Comparison of ENCODE assay signal across 11 cellular contexts in genomic region chr11:31808721-31809542, GRCh38. TPM values are rescaled to one million over a fixed set of nuclear protein-coding genes. Genes with fewer than 3 reads are reported as not detected.
DNase-seq lines count a peak whose midpoint lies in the region; ATAC-seq, FAIRE-seq and TF ChIP-seq lines count a peak whose summit lies in the region.
"Had no signal": no experiment of that assay in that cellular context is flagged by ENCODE, and none has a peak within 500 bp of the region (broad histone marks: within the 10 kb centered on the region; RNA-seq: fewer than 3 reads in every experiment).

No MANE protein-coding gene starts in this region.

- no peak for TF ChIP-seq POLR2A in HCT116 (IDR thresholded peaks at IDR 0.05; ENCODE audit: borderline replicate concordance, extremely low read depth, insufficient read depth, insufficient read length)
- no peak for TF ChIP-seq POLR2A in GM12878 (IDR thresholded peaks at IDR 0.05; ENCODE audit: low read depth, low read length)
- TF ChIP-seq POLR2A in tibial nerve (IDR thresholded peaks at IDR 0.05), result no peak
- TF ChIP-seq POLR2A in transverse colon (IDR thresholded peaks at IDR 0.05), result no peak

- BruUV-seq in Caco-2 (replicated peaks; lab: Mats Ljungman, UMichigan) (no TSS peak), HCT116 (replicated peaks; lab: Mats Ljungman, UMichigan) (TSS peak; percentile 58), GM12878 (replicated peaks; lab: Mats Ljungman, UMichigan) (no TSS peak)

- TF ChIP-seq EP300 in GM12878 (IDR thresholded peaks at IDR 0.05; ENCODE audit: borderline replicate concordance in 1 of 2, control insufficient read depth in 1 of 2, low read depth in 2 of 2, low read length in 2 of 2), result no peak
- TF ChIP-seq EP300 in tibial nerve (IDR thresholded peaks at IDR 0.05), result no peak
- no peak for TF ChIP-seq EP300 in transverse colon (IDR thresholded peaks at IDR 0.05; ENCODE audit: low read depth)

- H3K9me3 ChIP-seq in Caco-2, result no peaks in the 10 kb centered on the region
- H3K9me3 ChIP-seq in HCT116 (ENCODE audit: control insufficient read depth in 1 of 2, insufficient read depth in 1 of 2, low read depth in 1 of 2, low read length in 2 of 2), result no peaks in the 10 kb centered on the region
- H3K9me3 ChIP-seq in GM12878 (replicated peaks; ENCODE audit: control insufficient read depth, insufficient read depth, low read length), result no peaks in the 10 kb centered on the region; the same call in 2 of the 3 replicates
- H3K9me3 ChIP-seq in naive thymus-derived CD4-positive, alpha-beta T cell (ENCODE audit: control insufficient read depth in 2 of 3, low read length in 3 of 3), result no peaks in the 10 kb centered on the region
- no peaks in the 10 kb centered on the region for H3K9me3 ChIP-seq in tibial nerve
- no peaks in the 10 kb centered on the region for H3K9me3 ChIP-seq in transverse colon

- DNase-seq in Caco-2 (no peak), HCT116 (ENCODE audit: low read depth, low spot score) (no peak), GM12878 (ENCODE audit: low read depth, low spot score) (no peak), tibial nerve (ENCODE audit: low spot score in 2 of 2) (no peak), mesenteric fat pad (ENCODE audit: low spot score) (no peak), transverse colon (no peak)
- DNase-seq in naive thymus-derived CD4-positive, alpha-beta T cell, result no peak
- DNase-seq: GDM1, NCI-H510A treated with DMSO at 0.1 percent for 48 hours had no signal

- intact Hi-C loops in Caco-2 (cut with micrococcal nuclease; ENCODE audit: unreplicated experiment) (no loop called here), HCT116 (cut with micrococcal nuclease) (loop anchor here (1.0 kb wide), 1 partner anchor 49 kb away; no protein-coding TSS in a partner anchor), GM12878 (cut with micrococcal nuclease; ENCODE audit: unreplicated experiment) (loop anchor here (10.0 kb wide), 1 partner anchor 164 kb away; no protein-coding TSS in a partner anchor), transverse colon (cut with DNase I; ENCODE audit: low total_unique reads) (no loop called here)
- intact Hi-C loops in naive thymus-derived CD4-positive, alpha-beta T cell (cut with micrococcal nuclease), result no loop called here

- H3K36me3 ChIP-seq in Caco-2 (ENCODE audit: control insufficient read depth, insufficient read depth, low read length) (no peaks in the 10 kb centered on the region; the same call in 1 of the 2 replicates), HCT116 (ENCODE audit: control insufficient read depth in 1 of 2, insufficient read depth in 2 of 2, low read length in 2 of 2) (no peaks in the 10 kb centered on the region), GM12878 (ENCODE audit: control insufficient read depth in 2 of 2, insufficient read depth in 2 of 2, low read length in 1 of 2) (no peaks in the 10 kb centered on the region), tibial nerve (no peaks in the 10 kb centered on the region), transverse colon (no peaks in the 10 kb centered on the region)
- no peaks in the 10 kb centered on the region for H3K36me3 ChIP-seq in naive thymus-derived CD4-positive, alpha-beta T cell (ENCODE audit: control insufficient read depth in 2 of 3, insufficient read depth in 3 of 3, low read length in 3 of 3)

- SMC1A ChIA-PET in GM12878 (lab: Charles Lee; ENCODE audit: uncharacterized antibody, unreplicated experiment), result interaction anchor here (0.9 kb wide), 1 partner anchor 13 kb away, joined by 3 read pairs; no protein-coding TSS in a partner anchor

- in situ Hi-C loops in GM12878 (cut with MboI) (no loop called here), transverse colon (cut with MboI; ENCODE audit: low pct_ligation_motif_present in 1 of 4, low pct_unique_long_range_greater_than_20kb in 1 of 4, low sequenced_read_pairs in 3 of 4) (no loop called here)

- RAD21 ChIA-PET in HCT116 (lab: Charles Lee; ENCODE audit: low non-redundant PET in 1 of 2, low total read pairs in 2 of 2, uncharacterized antibody in 2 of 2, unreplicated experiment in 2 of 2), result no interaction called here
- RAD21 ChIA-PET in GM12878 (lab: Charles Lee; ENCODE audit: unreplicated experiment), result no interaction called here

- no peak for TF ChIP-seq CTCF in Caco-2 (IDR thresholded peaks at IDR 0.05; ENCODE audit: insufficient read depth in 1 of 2, low read depth in 1 of 2, low read length in 1 of 2, severe bottlenecking in 1 of 2, unreplicated experiment in 1 of 2)
- no peak for TF ChIP-seq CTCF in HCT116 (IDR thresholded peaks at IDR 0.05 in 2 of 3, conservative IDR thresholded peaks at IDR 0.05 in 1 of 3; ENCODE audit: borderline replicate concordance in 1 of 3, insufficient read depth in 1 of 3, low read depth in 2 of 3, low read length in 2 of 3)
- TF ChIP-seq CTCF in GM12878 (IDR thresholded peaks at IDR 0.05 in 2 of 3, conservative IDR thresholded peaks at IDR 0.05 in 1 of 3; ENCODE audit: control insufficient read depth in 2 of 3, extremely low read depth in 1 of 3, insufficient read depth in 1 of 3, low read depth in 3 of 3, low read length in 3 of 3), result no peak
- no peak for TF ChIP-seq CTCF in tibial nerve (IDR thresholded peaks at IDR 0.05)
- no peak for TF ChIP-seq CTCF in transverse colon (IDR thresholded peaks at IDR 0.05)

- peak overlapping the region; percentile 88 for H3K4me3 Mint-ChIP-seq in Caco-2 (ENCODE audit: unreplicated experiment)
- peak overlapping the region; percentile 57 to 87 (median 76) for H3K4me3 Mint-ChIP-seq in naive thymus-derived CD4-positive, alpha-beta T cell

- ATAC-seq in HCT116, result no peak
- ATAC-seq in GM12878, result no peak
- ATAC-seq in naive thymus-derived CD4-positive, alpha-beta T cell, result no peak
- ATAC-seq in HG03457 (IDR thresholded peaks at IDR 0.05; ENCODE audit: unreplicated experiment), result no peak

- H3K27ac ChIP-seq in HCT116 (ENCODE audit: low read depth, low read length), result no peak overlapping the region
- H3K27ac ChIP-seq in GM12878 (ENCODE audit: control insufficient read depth, insufficient read depth), result no peak overlapping the region
- H3K27ac ChIP-seq in naive thymus-derived CD4-positive, alpha-beta T cell (ENCODE audit: low read depth, low read length), result no peak overlapping the region
- no peak overlapping the region for H3K27ac ChIP-seq in tibial nerve
- H3K27ac ChIP-seq in transverse colon, result no peak overlapping the region

- H3K27me3 Mint-ChIP-seq in Caco-2 (ENCODE audit: insufficient read depth, unreplicated experiment), result peaks cover 47% of the 10 kb centered on the region
- peaks cover 68 to 85% (median 72%) of the 10 kb centered on the region in 5 donors for H3K27me3 Mint-ChIP-seq in naive thymus-derived CD4-positive, alpha-beta T cell

- no peaks in the 10 kb centered on the region for H3K9me3 Mint-ChIP-seq in Caco-2 (ENCODE audit: unreplicated experiment)
- peaks cover 0 to 36% (median 6%) of the 10 kb centered on the region in 11 donors for H3K9me3 Mint-ChIP-seq in naive thymus-derived CD4-positive, alpha-beta T cell

- TF ChIP-seq RAD21 in HCT116 (IDR thresholded peaks at IDR 0.05; ENCODE audit: low read depth) (no peak), GM12878 (IDR thresholded peaks at IDR 0.05; ENCODE audit: insufficient read depth, low read depth, low read length) (no peak)

- H3K4me1 Mint-ChIP-seq in Caco-2 (ENCODE audit: low read depth, unreplicated experiment), result peaks cover 21% of the 10 kb centered on the region
- H3K4me1 Mint-ChIP-seq in naive thymus-derived CD4-positive, alpha-beta T cell, result peaks cover 28 to 64% (median 51%) of the 10 kb centered on the region in 7 donors

- 37% methylated on average over 21 of the region's 21 CpGs for WGBS in GM12878 (ENCODE audit: insufficient coverage, insufficient replicate concordance, low lambda C conversion rate, missing lambda C conversion rate)
- WGBS in tibial nerve, 2 donors, result 12% methylated on average over 21 of the region's 21 CpGs
- 5 to 15% methylated on average over 14 to 21 of the region's 21 CpGs for WGBS in transverse colon (ENCODE audit: low coverage in 1 of 2), 2 donors

- peaks cover 16% of the 10 kb centered on the region for H3K36me3 Mint-ChIP-seq in Caco-2 (ENCODE audit: insufficient read depth, unreplicated experiment)
- H3K36me3 Mint-ChIP-seq in naive thymus-derived CD4-positive, alpha-beta T cell, result peaks cover 0 to 27% (median 10%) of the 10 kb centered on the region in 5 donors

- H3K79me2 ChIP-seq in HCT116 (ENCODE audit: insufficient read depth, low read length), result no peaks in the 10 kb centered on the region
- no peaks in the 10 kb centered on the region for H3K79me2 ChIP-seq in GM12878 (ENCODE audit: control insufficient read depth, insufficient read depth, low read length)

- H3K4me1 ChIP-seq in Caco-2, result peaks cover 27% of the 10 kb centered on the region
- peaks cover 0 to 16% of the 10 kb centered on the region in 2 experiments; a peak in 2 of 4 replicates for H3K4me1 ChIP-seq in HCT116 (ENCODE audit: control insufficient read depth in 1 of 2, insufficient read depth in 2 of 2, low read length in 2 of 2)
- peaks cover 15% of the 10 kb centered on the region; the same call in 1 of the 2 replicates for H3K4me1 ChIP-seq in GM12878 (ENCODE audit: control insufficient read depth, insufficient read depth, low read length)
- H3K4me1 ChIP-seq in naive thymus-derived CD4-positive, alpha-beta T cell (ENCODE audit: control insufficient read depth in 2 of 2, insufficient read depth in 2 of 2, low read length in 2 of 2), result peaks cover 16 to 40% of the 10 kb centered on the region in 2 donors
- peaks cover 0 to 74% (median 51%) of the 10 kb centered on the region in 4 donors for H3K4me1 ChIP-seq in tibial nerve
- peaks cover 17 to 70% (median 59%) of the 10 kb centered on the region in 4 donors for H3K4me1 ChIP-seq in transverse colon

- H3K27ac Mint-ChIP-seq in Caco-2 (ENCODE audit: unreplicated experiment), result no peak overlapping the region
- H3K27ac Mint-ChIP-seq in naive thymus-derived CD4-positive, alpha-beta T cell, result peak overlapping the region in 3 of 9 donors; percentile 11 to 82 (median 56)

- FAIRE-seq in GM12878 (lab: Jason Lieb, UNC), result no peak

- CTCF ChIA-PET in Caco-2 (lab: Charles Lee), result no interaction called here
- CTCF ChIA-PET in HCT116 (lab: Charles Lee), result no interaction called here
- CTCF ChIA-PET in GM12878 (lab: Yijun Ruan, JAX), result interaction anchor here (0.7 to 2.5 kb wide), 2 partner anchors 22 to 168 kb away, joined by 3 to 5 read pairs; no protein-coding TSS in a partner anchor
- CTCF ChIA-PET in naive thymus-derived CD4-positive, alpha-beta T cell (lab: Charles Lee), result no interaction called here

- H3K27me3 ChIP-seq in Caco-2 (replicated peaks; ENCODE audit: control insufficient read depth, insufficient read depth, low read length) (peaks cover 17% of the 10 kb centered on the region), HCT116 (ENCODE audit: insufficient read depth, low read length) (no peaks in the 10 kb centered on the region), GM12878 (replicated peaks in 1 of 2; ENCODE audit: control insufficient read depth in 2 of 2, insufficient read depth in 2 of 2, low read length in 1 of 2) (peaks cover 35 to 65% of the 10 kb centered on the region in 2 experiments), tibial nerve (peaks cover 17 to 100% of the 10 kb centered on the region in 2 donors), transverse colon (peaks cover 100% of the 10 kb centered on the region)
- H3K27me3 ChIP-seq in naive thymus-derived CD4-positive, alpha-beta T cell (ENCODE audit: control insufficient read depth in 2 of 2, insufficient read depth in 2 of 2, low read length in 2 of 2), result peaks cover 13 to 72% of the 10 kb centered on the region in 2 donors

- H3K4me3 ChIP-seq in Caco-2 (ENCODE audit: low read depth, low read length) (no peak overlapping the region), HCT116 (replicated peaks in 1 of 2; ENCODE audit: low read depth in 1 of 2, low read length in 2 of 2) (no peak overlapping the region; a peak in 1 of 4 replicates), GM12878 (no peak overlapping the region), tibial nerve (no peak overlapping the region), transverse colon (no peak overlapping the region)
- no peak overlapping the region for H3K4me3 ChIP-seq in naive thymus-derived CD4-positive, alpha-beta T cell (ENCODE audit: low read length)

- no peaks in the 10 kb centered on the region for H3K9me2 ChIP-seq in HCT116 (ENCODE audit: insufficient read depth)

- peak overlapping the region; percentile 87 for H3K4me2 ChIP-seq in HCT116 (ENCODE audit: low read length)
- H3K4me2 ChIP-seq in GM12878 (ENCODE audit: control insufficient read depth, insufficient read depth), result peak overlapping the region; percentile 3; the same call in 1 of the 2 replicates

- POLR2A ChIA-PET in Caco-2 (lab: Charles Lee), result no interaction called here
- POLR2A ChIA-PET in HCT116 (lab: Charles Lee), result no interaction called here
- POLR2A ChIA-PET in GM12878 (lab: Charles Lee), result no interaction called here
- POLR2A ChIA-PET in naive thymus-derived CD4-positive, alpha-beta T cell (lab: Charles Lee), result no interaction called here

- H4K20me1 ChIP-seq in HCT116 (ENCODE audit: insufficient read depth) (no peaks in the 10 kb centered on the region), GM12878 (ENCODE audit: control insufficient read depth, insufficient read depth) (no peaks in the 10 kb centered on the region)

- H2AFZ ChIP-seq in HCT116 (ENCODE audit: low read depth, low read length, poor library complexity, severe bottlenecking) (peak overlapping the region; percentile 74), GM12878 (ENCODE audit: control insufficient read depth, low read depth, low read length) (no peak overlapping the region)

- H3K9ac ChIP-seq in HCT116 (ENCODE audit: low read length) (no peak overlapping the region), GM12878 (ENCODE audit: control insufficient read depth, insufficient read depth, low read length) (no peak overlapping the region)

RNA-seq across cellular contexts. Expression of gene PAX6, which starts 2.2 kb away (rescaled TPM):
- 0.43 and 0.74 TPM in 2 replicates for total RNA-seq in Caco-2 (2022)
- 5.3 TPM for total RNA-seq in HCT116 (2021; ENCODE audit: unreplicated experiment)
- polyA plus RNA-seq in HCT116 (2012), result 2.6 and 2.8 TPM in 2 replicates
- total RNA-seq in GM12878 (2013; cell fraction: nucleolus; rRNA removed), result not detected in 2 replicates
- 0.05 and 0.06 TPM in 2 replicates for total RNA-seq in GM12878 (2014; rRNA removed)
- total RNA-seq in GM12878 (2014; rRNA removed; fragmentation: Illumina TruSeq; extraction: Trizol), result 0.22 and 0.32 TPM in 2 replicates
- total RNA-seq in GM12878 (2021), result 0.26 and 0.53 TPM in 2 replicates
- 0.25 TPM for polyA plus RNA-seq in GM12878 (2011; ENCODE audit: low read depth)
- 0.08 TPM in 1 of 2 replicates, not detected in the other for polyA plus RNA-seq in GM12878 (2011; rRNA removed)
- not detected in 2 replicates for polyA plus RNA-seq in GM12878 (2011; cell fraction: cytosol; rRNA removed)
- not detected in 2 replicates for polyA plus RNA-seq in GM12878 (2011; cell fraction: nucleus; rRNA removed)
- 0.25 and 0.38 TPM in 2 replicates for polyA plus RNA-seq in GM12878 (2012)
- polyA plus RNA-seq in GM12878 (2014; fragmentation: Illumina TruSeq; extraction: Trizol), result 0.15 TPM in 1 of 2 replicates, not detected in the other
- polyA plus RNA-seq in GM12878 (2014; fragmentation: Nextera tagmentation; extraction: Ambion mirVana), result under 1 TPM in 1 of 2 experiments, not detected in 1; 0.10 TPM
- polyA plus RNA-seq in GM12878 (2014; rRNA removed), result 0.09 and 0.62 TPM in 2 replicates
- polyA plus RNA-seq in GM12878 (2016; fragmentation: Nextera tagmentation; extraction: Ambion mirVana), result not detected
- not detected in 2 replicates for polyA minus RNA-seq in GM12878 (2011; rRNA and poly(A)+ RNA removed)
- not detected in 2 replicates for polyA minus RNA-seq in GM12878 (2011; cell fraction: cytosol; rRNA and poly(A)+ RNA removed)
- polyA minus RNA-seq in GM12878 (2011; cell fraction: nucleus; rRNA and poly(A)+ RNA removed), result 0.38 TPM in 1 of 2 replicates, not detected in the other
- total RNA-seq in naive thymus-derived CD4-positive, alpha-beta T cell, result not detected
- not detected for polyA plus RNA-seq in naive thymus-derived CD4-positive, alpha-beta T cell
- total RNA-seq in tibial nerve, result not detected
- total RNA-seq in mesenteric fat pad, result 0.32 TPM
- under 1 TPM in 3 of 4 donors, not detected in 1; 0.40 to 0.79 (median 0.55) TPM for total RNA-seq in transverse colon
- total RNA-seq: T-helper 2 cell treated with Interferon-gamma antibody and Interleukin-4, amounts not matched to agents 100 ng/mL and 5 ng/mL, for 36 hours had no signal

Comparison
In these comparisons a context has a peak if more than half of its experiments do, and no peak if none do; other contexts are left out.
1. intact Hi-C loops: an anchor here in HCT116 (1.0 kb wide) and GM12878 (10.0 kb wide); none called in Caco-2, naive thymus-derived CD4-positive, alpha-beta T cell and transverse colon.